ENCODE assay signal across 8 cellular contexts in the genomic region with DNA sequence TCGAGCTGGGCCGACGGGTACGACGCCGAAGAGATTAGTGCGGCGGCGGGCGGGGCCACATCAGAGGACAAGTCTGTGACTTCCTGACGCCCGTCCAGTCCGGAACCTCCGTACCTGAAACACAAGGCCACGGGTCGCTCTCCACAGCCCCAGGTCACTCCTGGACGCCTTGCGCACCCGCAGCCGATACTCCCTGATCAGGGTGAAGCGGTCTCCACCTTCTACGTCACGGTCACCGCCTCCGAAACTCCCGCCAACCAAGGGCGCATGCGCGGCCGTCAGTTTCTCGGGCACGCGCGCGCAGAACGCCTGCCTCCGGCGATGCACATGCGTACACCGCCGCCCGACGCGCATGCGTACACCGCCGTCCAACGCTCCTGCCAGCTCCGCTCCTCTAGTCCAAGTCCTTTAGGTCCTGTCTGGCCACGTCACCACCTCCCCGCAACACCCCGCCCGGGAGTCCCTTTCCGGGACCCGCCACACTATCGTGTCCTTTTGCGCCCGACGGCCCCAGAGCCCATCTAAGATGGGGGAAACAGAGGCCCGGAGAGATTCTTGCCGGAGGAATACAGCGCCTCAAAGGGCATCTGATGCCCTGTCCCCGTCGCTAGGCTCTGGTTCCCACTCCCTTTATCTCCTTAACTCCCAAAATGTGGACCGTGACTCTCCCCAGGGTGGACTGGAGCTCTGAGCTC. TPM values are rescaled to one million over a fixed set of nuclear protein-coding genes. Genes with fewer than 3 reads are reported as not detected.
DNase-seq lines count a peak whose midpoint lies in the region; ATAC-seq and TF ChIP-seq lines count a peak whose summit lies in the region.

A gene with protein sequence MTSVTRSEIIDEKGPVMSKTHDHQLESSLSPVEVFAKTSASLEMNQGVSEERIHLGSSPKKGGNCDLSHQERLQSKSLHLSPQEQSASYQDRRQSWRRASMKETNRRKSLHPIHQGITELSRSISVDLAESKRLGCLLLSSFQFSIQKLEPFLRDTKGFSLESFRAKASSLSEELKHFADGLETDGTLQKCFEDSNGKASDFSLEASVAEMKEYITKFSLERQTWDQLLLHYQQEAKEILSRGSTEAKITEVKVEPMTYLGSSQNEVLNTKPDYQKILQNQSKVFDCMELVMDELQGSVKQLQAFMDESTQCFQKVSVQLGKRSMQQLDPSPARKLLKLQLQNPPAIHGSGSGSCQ (minus strand): TSS at position 216 of the 695 bp plus-strand sequence. CDS start 2,305 bp downstream, outside the sequence.

- H3K36me3 Mint-ChIP-seq in IgD-negative memory B cell = no peaks in the 10 kb centered on the region

- peaks cover 13 to 40% (median 24%) of the 10 kb centered on the region in 3 donors for H3K4me1 Mint-ChIP-seq in IgD-negative memory B cell

- ATAC-seq in GM21529 (IDR thresholded peaks at IDR 0.05; ENCODE audit: unreplicated experiment) = peak; percentile 80

- peak within 1 kb of the TSS; percentile 86 to 100 (median 99) for H3K27ac Mint-ChIP-seq in IgD-negative memory B cell

- no peak for TF ChIP-seq CTCF in epithelial cell of esophagus (IDR thresholded peaks at IDR 0.05; ENCODE audit: insufficient read depth, low read depth, low read length, missing control alignments)

- H3K4me3 ChIP-seq in epithelial cell of esophagus (ENCODE audit: low read length) = peak within 1 kb of the TSS; percentile 80
- peak within 1 kb of the TSS; percentile 88 for H3K4me3 ChIP-seq in mononuclear cell (ENCODE audit: low read length)

- peaks cover 17% of the 10 kb centered on the region for H3K4me1 ChIP-seq in mononuclear cell (ENCODE audit: insufficient read depth, low read length)

- no peaks in the 10 kb centered on the region for H3K9me3 ChIP-seq in mononuclear cell (ENCODE audit: low read depth, low read length)

- no peaks in the 10 kb centered on the region for H3K27me3 ChIP-seq in mononuclear cell (ENCODE audit: insufficient read depth, low read length)

- DNase-seq in DMS114 treated with DMSO at 0.1 percent for 48 hours (lab: John Stamatoyannopoulos, UW; ENCODE audit: unreplicated experiment) = peak; percentile 87
- DNase-seq in OCI-M1 (lab: John Stamatoyannopoulos, UW) = peak; percentile 99
- DNase-seq in activated T-cell treated with anti-CD3 and anti-CD28 coated beads for 24 hours (ENCODE audit: low read depth) = peak; percentile 98
- peak; percentile 96 for DNase-seq in epithelial cell of esophagus (ENCODE audit: low read depth)
- peak; percentile 98 to 99 for DNase-seq in stimulated activated CD8-positive, alpha-beta memory T cell treated with anti-CD3 and anti-CD28 coated beads, Interleukin-2, amount 100 ng/mL, for 48 hours (ENCODE audit: low read depth in 2 of 2)

- peak within 1 kb of the TSS; percentile 90 to 99 (median 98) for H3K4me3 Mint-ChIP-seq in IgD-negative memory B cell

- no peaks in the 10 kb centered on the region for H3K9me3 Mint-ChIP-seq in IgD-negative memory B cell

- H3K27me3 Mint-ChIP-seq in IgD-negative memory B cell = peaks cover 2% of the 10 kb centered on the region

RNA-seq across cellular contexts. Expression of the gene that starts here (rescaled TPM):
- 15.4 TPM for polyA plus RNA-seq in IgD-negative memory B cell
- 10.2 TPM for total RNA-seq in mononuclear cell

Comparison
In these comparisons a context has a peak if more than half of its experiments do, and no peak if none do; other contexts are left out.
1. Peak in every context shown above with its lines: DNase-seq, ATAC-seq and H3K4me3 ChIP-seq.